In genomic region chr13:109790951-109791605, GRCh38 we compare ENCODE assay signal across 8 cellular contexts. TPM values are rescaled to one million over a fixed set of nuclear protein-coding genes. Genes with fewer than 3 reads are reported as not detected.
A peak's percentile ranks its signal among the peaks of the same experiment; 100 is the strongest.
DNase-seq lines count a peak whose midpoint lies in the region; ATAC-seq, FAIRE-seq and TF ChIP-seq lines count a peak whose summit lies in the region.

No MANE protein-coding gene starts in this region.

- H3K27ac Mint-ChIP-seq in activated CD4-positive, alpha-beta memory T cell treated with anti-CD3 and anti-CD28 coated beads for 36 hours = no peak overlapping the region

- CTCF ChIA-PET in AG04449 (lab: Yijun Ruan, JAX) = interaction anchor here (0.6 to 3.2 kb wide), 9 partner anchors 22 to 875 kb away, joined by 3 to 25 read pairs (median 4); no protein-coding TSS in a partner anchor
- CTCF ChIA-PET in activated CD4-positive, alpha-beta memory T cell treated with anti-CD3 and anti-CD28 coated beads for 36 hours (lab: Charles Lee) = interaction anchor here (0.7 kb wide), 1 partner anchor 12 kb away, joined by 4 read pairs; no protein-coding TSS in a partner anchor

- ATAC-seq in GM19455 (IDR thresholded peaks at IDR 0.05; ENCODE audit: unreplicated experiment) = no peak

- POLR2A ChIA-PET in AG04449 (lab: Yijun Ruan, JAX) = no interaction called here
- POLR2A ChIA-PET in activated CD4-positive, alpha-beta memory T cell treated with anti-CD3 and anti-CD28 coated beads for 36 hours (lab: Charles Lee) = no interaction called here

- FAIRE-seq in islet of Langerhans (lab: Jason Lieb, UNC) = peak; percentile 91

- DNase-seq in AG04449 (ENCODE audit: low read depth, low spot score) (no peak), GM10266 (ENCODE audit: extremely low spot score) (no peak), NCI-H2171 treated with DMSO at 0.1 percent for 48 hours (lab: John Stamatoyannopoulos, UW) (peak; percentile 93), occipital lobe (lab: John Stamatoyannopoulos, UW) (no peak), AG08395 (ENCODE audit: low spot score) (no peak)
- DNase-seq in activated CD4-positive, alpha-beta memory T cell treated with anti-CD3 and anti-CD28 coated beads for 36 hours = peak; percentile 40

- H3K4me3 Mint-ChIP-seq in activated CD4-positive, alpha-beta memory T cell treated with anti-CD3 and anti-CD28 coated beads for 36 hours = no peak overlapping the region

- TF ChIP-seq CTCF in AG04449 (IDR thresholded peaks at IDR 0.05; ENCODE audit: insufficient read depth, low read length, missing control alignments) (peak; percentile 42), GM10266 (IDR thresholded peaks at IDR 0.05; ENCODE audit: control insufficient read depth, insufficient read depth, low read depth, missing control alignments) (peak; percentile 45)

- no peaks in the 10 kb centered on the region for H3K36me3 Mint-ChIP-seq in activated CD4-positive, alpha-beta memory T cell treated with anti-CD3 and anti-CD28 coated beads for 36 hours

- H3K9me3 Mint-ChIP-seq in activated CD4-positive, alpha-beta memory T cell treated with anti-CD3 and anti-CD28 coated beads for 36 hours = no peaks in the 10 kb centered on the region

- peaks cover 21% of the 10 kb centered on the region for H3K4me1 Mint-ChIP-seq in activated CD4-positive, alpha-beta memory T cell treated with anti-CD3 and anti-CD28 coated beads for 36 hours (ENCODE audit: low read depth)

- intact Hi-C loops in activated CD4-positive, alpha-beta memory T cell treated with anti-CD3 and anti-CD28 coated beads for 36 hours (cut with micrococcal nuclease) = loop anchor here (1.0 to 2.0 kb wide), 3 partner anchors 181 to 830 kb away; no protein-coding TSS in a partner anchor

- no peak overlapping the region for H3K4me3 ChIP-seq in AG04449 (ENCODE audit: low read depth, low read length)

- peaks cover 19% of the 10 kb centered on the region for H3K27me3 Mint-ChIP-seq in activated CD4-positive, alpha-beta memory T cell treated with anti-CD3 and anti-CD28 coated beads for 36 hours

RNA-seq across cellular contexts. Expression of gene IRS2, which starts 4.7 kb away (rescaled TPM):
- total RNA-seq in activated CD4-positive, alpha-beta memory T cell treated with anti-CD3 and anti-CD28 coated beads for 36 hours = 1 to 10 TPM; 2.3 to 2.5 TPM
- total RNA-seq in occipital lobe = 12.8 TPM

Comparison
In these comparisons a context has a peak if more than half of its experiments do, and no peak if none do; other contexts are left out.
1. DNase-seq: peak in NCI-H2171 treated with DMSO at 0.1 percent for 48 hours (single experiment) and activated CD4-positive, alpha-beta memory T cell treated with anti-CD3 and anti-CD28 coated beads for 36 hours (single experiment); none in AG04449 (single experiment), GM10266 (single experiment), occipital lobe (single experiment) and AG08395 (single experiment).